ENCODE assay signal across 12 cellular contexts in the genomic region with DNA sequence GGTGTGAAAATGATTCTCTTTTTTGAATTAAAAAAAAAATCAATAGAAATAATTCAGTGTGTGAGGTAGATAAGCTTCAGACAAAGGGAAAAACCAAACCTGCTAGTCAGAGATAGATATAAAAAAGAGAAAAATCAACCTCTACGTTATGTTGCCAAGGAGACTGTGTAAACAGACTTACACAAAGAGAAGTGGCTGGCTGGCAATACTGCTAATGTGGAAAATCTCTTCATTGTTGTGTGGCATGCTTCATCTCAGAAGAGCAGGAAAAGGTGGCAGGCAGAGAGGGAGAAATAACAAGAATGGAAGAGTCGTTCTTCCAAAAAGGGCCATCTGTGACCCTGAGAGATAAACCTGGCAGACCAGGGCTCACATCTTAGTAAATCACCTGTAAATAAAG.
A peak's percentile ranks its signal among the peaks of the same experiment; 100 is the strongest.
DNase-seq lines count a peak whose midpoint lies in the region; ATAC-seq and TF ChIP-seq lines count a peak whose summit lies in the region.
"Had no signal": no experiment of that assay in that cellular context is flagged by ENCODE, and none has a peak within 500 bp of the region (broad histone marks: within the 10 kb centered on the region; RNA-seq: fewer than 3 reads in every experiment).

No MANE protein-coding gene starts in this region.

- peak; percentile 41 for DNase-seq in NCI-H82 (lab: John Stamatoyannopoulos, UW)
- DNase-seq in NCI-H82 treated with DMSO at 0.1 percent for 48 hours (lab: John Stamatoyannopoulos, UW; ENCODE audit: unreplicated experiment) = no peak
- peak; percentile 87 for DNase-seq in NCI-H345 treated with DMSO at 0.1 percent for 48 hours (lab: John Stamatoyannopoulos, UW; ENCODE audit: unreplicated experiment)
- DNase-seq in foreskin keratinocyte = no peak
- DNase-seq in AG08395 (ENCODE audit: low spot score) = no peak
- no peak for DNase-seq in HEK293T (ENCODE audit: extremely low spot score)
- DNase-seq: activated CD8-positive, alpha-beta memory T cell treated with anti-CD3 and anti-CD28 coated beads for 24 hours; activated naive CD8-positive, alpha-beta T cell treated with anti-CD3 and anti-CD28 coated beads, Interleukin-2, amount 10 ng/mL, durations not matched to agents 7 days and 5 days; testis had no signal

- no peak overlapping the region for H3K9ac ChIP-seq in stomach smooth muscle (ENCODE audit: low read length in 2 of 2)

- H3K27me3 ChIP-seq in foreskin keratinocyte (no peaks in the 10 kb centered on the region), stomach smooth muscle (ENCODE audit: control insufficient read depth in 1 of 2, insufficient read depth in 2 of 2, low read length in 2 of 2) (no peaks in the 10 kb centered on the region)
- H3K27me3 ChIP-seq: hepatocyte, testis had no signal

- H3K27ac ChIP-seq in foreskin keratinocyte (no peak overlapping the region), stomach smooth muscle (ENCODE audit: low read length) (peak overlapping the region; percentile 59)
- H3K27ac ChIP-seq: hepatocyte, testis had no signal

- no peaks in the 10 kb centered on the region for H3K4me1 ChIP-seq in foreskin keratinocyte
- H3K4me1 ChIP-seq in stomach smooth muscle (ENCODE audit: control insufficient read depth, insufficient read depth, low read length) = peaks cover 19% of the 10 kb centered on the region
- H3K4me1 ChIP-seq: testis had no signal

- peak; percentile 34 for ATAC-seq in foreskin keratinocyte
- no peak for ATAC-seq in HG02610 (IDR thresholded peaks at IDR 0.05; ENCODE audit: unreplicated experiment)

- CTCF ChIA-PET in HEK293T (lab: Yijun Ruan, JAX) = no interaction called here

- no peak overlapping the region for H3K4me3 ChIP-seq in stomach smooth muscle (ENCODE audit: low read length in 2 of 2)
- H3K4me3 ChIP-seq: hepatocyte, testis had no signal

- no peaks in the 10 kb centered on the region for H3K9me3 ChIP-seq in stomach smooth muscle (ENCODE audit: control insufficient read depth in 2 of 2, low read length in 2 of 2)
- H3K9me3 ChIP-seq: testis had no signal

- TF ChIP-seq CTCF in foreskin keratinocyte (conservative IDR thresholded peaks at IDR 0.05) = no peak

- POLR2A ChIA-PET in HEK293T (lab: Yijun Ruan, JAX) = interaction anchor here (0.6 kb wide), 1 partner anchor 35 kb away, joined by 3 read pairs; no protein-coding TSS in a partner anchor

- H3K36me3 ChIP-seq in stomach smooth muscle (ENCODE audit: control insufficient read depth in 2 of 2, insufficient read depth in 2 of 2, low read length in 2 of 2) = no peaks in the 10 kb centered on the region

TF ChIP-seq in HEK293T, 16 proteins besides CTCF, POLR2A, EP300 and RAD21:
- TF ChIP-seq TARDBP (IDR thresholded peaks at IDR 0.05) (no peak), ZNF384 (IDR thresholded peaks at IDR 0.05) (no peak), SP1 (IDR thresholded peaks at IDR 0.05) (no peak), FOXK2 (IDR thresholded peaks at IDR 0.05) (no peak), L3MBTL2 (conservative IDR thresholded peaks at IDR 0.05) (no peak), FOXA1 (IDR thresholded peaks at IDR 0.05) (no peak), SUZ12 (IDR thresholded peaks at IDR 0.05) (no peak)

Comparison
In these comparisons a context has a peak if more than half of its experiments do, and no peak if none do; other contexts are left out.
1. DNase-seq: peak in NCI-H82 (single experiment) and NCI-H345 treated with DMSO at 0.1 percent for 48 hours (single experiment); none in NCI-H82 treated with DMSO at 0.1 percent for 48 hours (single experiment), foreskin keratinocyte (0 of 2), AG08395 (single experiment) and HEK293T (single experiment).